In the genomic region with DNA sequence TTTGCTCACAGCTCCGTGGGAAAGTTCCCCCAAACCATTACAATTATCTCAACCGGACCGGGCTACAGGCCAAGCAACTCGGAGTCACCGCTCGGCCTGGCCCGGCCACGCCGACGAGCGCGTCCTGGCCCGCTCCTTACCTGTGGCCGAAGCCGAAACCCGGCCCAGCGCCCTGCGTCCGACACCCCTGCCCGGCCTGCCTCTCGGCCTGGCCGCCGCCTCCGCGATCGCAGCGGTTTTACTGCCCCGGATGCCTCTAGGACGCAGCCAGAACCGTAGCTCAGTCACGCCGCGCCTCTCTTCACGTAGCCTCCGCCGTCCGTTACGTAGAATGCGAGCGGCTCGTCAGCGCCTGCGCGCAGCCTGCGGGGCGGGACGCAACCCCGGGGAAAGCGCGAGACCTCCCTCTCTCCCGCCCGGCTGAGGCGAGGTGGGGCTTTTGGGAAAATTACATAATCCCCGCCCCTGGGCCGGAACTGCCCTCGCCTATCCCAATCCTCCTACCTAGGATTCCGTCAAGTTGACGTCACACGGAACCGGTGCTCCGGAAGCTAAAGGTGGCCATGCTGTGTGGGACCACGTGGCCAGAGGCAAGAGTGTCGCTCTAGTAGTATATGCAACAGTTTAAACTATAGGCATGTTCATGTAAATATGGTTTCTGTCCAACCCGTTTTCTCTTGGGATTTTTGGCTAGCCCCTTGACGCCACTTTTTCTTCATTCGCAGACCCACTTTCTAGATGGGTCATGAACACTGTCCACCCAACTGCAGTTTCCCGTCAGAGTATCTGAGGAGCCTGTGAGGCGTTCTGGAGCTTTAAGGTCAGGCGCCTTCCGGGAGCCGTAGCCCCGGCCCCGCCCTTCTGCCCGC, we compare ENCODE assay signal across 1 cellular context.
TF ChIP-seq lines count a peak whose summit lies in the region.

A gene with protein sequence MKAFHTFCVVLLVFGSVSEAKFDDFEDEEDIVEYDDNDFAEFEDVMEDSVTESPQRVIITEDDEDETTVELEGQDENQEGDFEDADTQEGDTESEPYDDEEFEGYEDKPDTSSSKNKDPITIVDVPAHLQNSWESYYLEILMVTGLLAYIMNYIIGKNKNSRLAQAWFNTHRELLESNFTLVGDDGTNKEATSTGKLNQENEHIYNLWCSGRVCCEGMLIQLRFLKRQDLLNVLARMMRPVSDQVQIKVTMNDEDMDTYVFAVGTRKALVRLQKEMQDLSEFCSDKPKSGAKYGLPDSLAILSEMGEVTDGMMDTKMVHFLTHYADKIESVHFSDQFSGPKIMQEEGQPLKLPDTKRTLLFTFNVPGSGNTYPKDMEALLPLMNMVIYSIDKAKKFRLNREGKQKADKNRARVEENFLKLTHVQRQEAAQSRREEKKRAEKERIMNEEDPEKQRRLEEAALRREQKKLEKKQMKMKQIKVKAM (minus strand): TSS at position 326 of the 869 bp plus-strand sequence. CDS start 7,422 bp downstream, outside the sequence.

TF ChIP-seq in HepG2, 621 proteins besides CTCF, POLR2A, EP300 and RAD21 (continued from another document and continues in another):
- TF ChIP-seq ZBTB8A (CRISPR knock-in tag; IDR thresholded peaks at IDR 0.05; ENCODE audit: borderline replicate concordance, low read depth), result peak; percentile 94; the same call in 1 of the 2 replicates
- peak; percentile 99 for TF ChIP-seq ZNF350 (CRISPR knock-in tag; IDR thresholded peaks at IDR 0.05; ENCODE audit: borderline replicate concordance, low read depth)
- TF ChIP-seq CHD4 (IDR thresholded peaks at IDR 0.05; ENCODE audit: borderline replicate concordance, low read length), result peak; percentile 69; the same call in 1 of the 2 replicates
- TF ChIP-seq TEAD3 (CRISPR knock-in tag; optimal IDR thresholded peaks at IDR 0.05; ENCODE audit: borderline replicate concordance), result peak; percentile 81
- TF ChIP-seq ZNF549 (CRISPR knock-in tag; IDR thresholded peaks at IDR 0.05), result 0 out of 2 replicates have a peak, but pooled peaks have one; percentile 78
- TF ChIP-seq ZNF317 (CRISPR knock-in tag; IDR thresholded peaks at IDR 0.05), result peak; percentile 84
- TF ChIP-seq ELF1 (CRISPR knock-in tag; IDR thresholded peaks at IDR 0.05), result peak; percentile 93
- peak; percentile 71; the same call in 1 of the 2 replicates for TF ChIP-seq KDM5A (IDR thresholded peaks at IDR 0.05; ENCODE audit: borderline replicate concordance, low read length)
- peak; percentile 88 for TF ChIP-seq ZSCAN25 (CRISPR knock-in tag; IDR thresholded peaks at IDR 0.05)
- peak; percentile 96 for TF ChIP-seq TAF1 (CRISPR knock-in tag; IDR thresholded peaks at IDR 0.05)
- TF ChIP-seq MXD4 (CRISPR knock-in tag; IDR thresholded peaks at IDR 0.05), result peak; percentile 100
- TF ChIP-seq MED1 (CRISPR knock-in tag; IDR thresholded peaks at IDR 0.05), result peak; percentile 92
- TF ChIP-seq ZBTB39 (CRISPR knock-in tag; IDR thresholded peaks at IDR 0.05), result no peak
- TF ChIP-seq ZNF572 (CRISPR knock-in tag; IDR thresholded peaks at IDR 0.05), result no peak
- peak; percentile 98 for TF ChIP-seq ZNF574 (CRISPR knock-in tag; IDR thresholded peaks at IDR 0.05)
- TF ChIP-seq MLLT10 (CRISPR knock-in tag; IDR thresholded peaks at IDR 0.05), result no peak
- TF ChIP-seq ZFY (CRISPR knock-in tag; IDR thresholded peaks at IDR 0.05), result peak; percentile 99
- 0 out of 2 replicates have a peak, but pooled peaks have one; percentile 14 for TF ChIP-seq U2AF2 (IDR thresholded peaks at IDR 0.05; ENCODE audit: low read depth, low read length)
- TF ChIP-seq ZFAT (CRISPR knock-in tag; conservative IDR thresholded peaks at IDR 0.05), result peak; percentile 88
- 0 out of 2 replicates have a peak, but pooled peaks have one; percentile 72 for TF ChIP-seq AKAP8 (CRISPR knock-in tag; IDR thresholded peaks at IDR 0.05)
- TF ChIP-seq ZNF557 (CRISPR knock-in tag; IDR thresholded peaks at IDR 0.05), result no peak; the same call in 1 of the 2 replicates
- peak; percentile 71; the same call in 1 of the 2 replicates for TF ChIP-seq ZNF414 (CRISPR knock-in tag; IDR thresholded peaks at IDR 0.05)
- TF ChIP-seq MAFF (IDR thresholded peaks at IDR 0.05; ENCODE audit: low read depth, low read length), result peak; percentile 9; the same call in 1 of the 2 replicates
- TF ChIP-seq ZBTB37 (CRISPR knock-in tag; IDR thresholded peaks at IDR 0.05), result 0 out of 2 replicates have a peak, but pooled peaks have one; percentile 53
- peak; percentile 99 for TF ChIP-seq PHF8 (CRISPR knock-in tag; IDR thresholded peaks at IDR 0.05)
- TF ChIP-seq THAP8 (CRISPR knock-in tag; IDR thresholded peaks at IDR 0.05; ENCODE audit: borderline replicate concordance), result 0 out of 2 replicates have a peak, but pooled peaks have one; percentile 3
- TF ChIP-seq, protein P1, sequence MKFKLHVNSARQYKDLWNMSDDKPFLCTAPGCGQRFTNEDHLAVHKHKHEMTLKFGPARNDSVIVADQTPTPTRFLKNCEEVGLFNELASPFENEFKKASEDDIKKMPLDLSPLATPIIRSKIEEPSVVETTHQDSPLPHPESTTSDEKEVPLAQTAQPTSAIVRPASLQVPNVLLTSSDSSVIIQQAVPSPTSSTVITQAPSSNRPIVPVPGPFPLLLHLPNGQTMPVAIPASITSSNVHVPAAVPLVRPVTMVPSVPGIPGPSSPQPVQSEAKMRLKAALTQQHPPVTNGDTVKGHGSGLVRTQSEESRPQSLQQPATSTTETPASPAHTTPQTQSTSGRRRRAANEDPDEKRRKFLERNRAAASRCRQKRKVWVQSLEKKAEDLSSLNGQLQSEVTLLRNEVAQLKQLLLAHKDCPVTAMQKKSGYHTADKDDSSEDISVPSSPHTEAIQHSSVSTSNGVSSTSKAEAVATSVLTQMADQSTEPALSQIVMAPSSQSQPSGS (CRISPR knock-in tag; IDR thresholded peaks at IDR 0.05), result peak; percentile 99
- no peak for TF ChIP-seq KDM1A (CRISPR knock-in tag; IDR thresholded peaks at IDR 0.05)
- TF ChIP-seq ZNF7 (CRISPR knock-in tag; IDR thresholded peaks at IDR 0.05), result no peak
- TF ChIP-seq NR2F1 (CRISPR knock-in tag; IDR thresholded peaks at IDR 0.05), result peak in 1 of 2 experiments; percentile 70; a peak in 2 of 4 replicates
- TF ChIP-seq ZBTB42 (CRISPR knock-in tag; IDR thresholded peaks at IDR 0.05), result 0 out of 2 replicates have a peak, but pooled peaks have one; percentile 37
- TF ChIP-seq MATR3 (CRISPR knock-in tag; IDR thresholded peaks at IDR 0.05), result 0 out of 2 replicates have a peak, but pooled peaks have one; percentile 68
- peak; percentile 91 for TF ChIP-seq ZBTB38 (CRISPR knock-in tag; IDR thresholded peaks at IDR 0.05)
- TF ChIP-seq TBX3 (IDR thresholded peaks at IDR 0.05; ENCODE audit: borderline replicate concordance), result peak; percentile 66; the same call in 1 of the 2 replicates
- TF ChIP-seq NCOR1 (IDR thresholded peaks at IDR 0.05; ENCODE audit: borderline replicate concordance, low read length), result peak; percentile 75; the same call in 1 of the 2 replicates
- TF ChIP-seq NFKB2 (CRISPR knock-in tag; IDR thresholded peaks at IDR 0.05; ENCODE audit: borderline replicate concordance), result peak; percentile 91; the same call in 1 of the 2 replicates
- TF ChIP-seq ZNF333 (CRISPR knock-in tag; IDR thresholded peaks at IDR 0.05; ENCODE audit: borderline replicate concordance), result peak; percentile 23; the same call in 1 of the 2 replicates
- peak; percentile 91; the same call in 1 of the 2 replicates for TF ChIP-seq ZNF782 (CRISPR knock-in tag; IDR thresholded peaks at IDR 0.05; ENCODE audit: borderline replicate concordance)
- peak; percentile 83 for TF ChIP-seq AGO2 (optimal IDR thresholded peaks at IDR 0.05; ENCODE audit: low read depth, low read length)
- peak; percentile 92 for TF ChIP-seq KDM2A (CRISPR knock-in tag; IDR thresholded peaks at IDR 0.05; ENCODE audit: borderline replicate concordance, low read depth)
- TF ChIP-seq ZIK1 (CRISPR knock-in tag; IDR thresholded peaks at IDR 0.05; ENCODE audit: borderline replicate concordance, low read depth), result peak; percentile 41; the same call in 1 of the 2 replicates
- TF ChIP-seq ZNF501 (CRISPR knock-in tag; IDR thresholded peaks at IDR 0.05), result peak; percentile 76
- peak; percentile 29; the same call in 1 of the 2 replicates for TF ChIP-seq ZNF839 (CRISPR knock-in tag; IDR thresholded peaks at IDR 0.05; ENCODE audit: borderline replicate concordance)
- peak; percentile 71 for TF ChIP-seq ISL2 (CRISPR knock-in tag; IDR thresholded peaks at IDR 0.05)
- peak; percentile 92 for TF ChIP-seq POGK (CRISPR knock-in tag; conservative IDR thresholded peaks at IDR 0.05)
- TF ChIP-seq CEBPG (CRISPR knock-in tag; IDR thresholded peaks at IDR 0.05), result peak; percentile 89
- no peak for TF ChIP-seq NFE2L2 (IDR thresholded peaks at IDR 0.05; ENCODE audit: low read length)
- no peak for TF ChIP-seq JUNB (CRISPR knock-in tag; IDR thresholded peaks at IDR 0.05; ENCODE audit: borderline replicate concordance)
- 0 out of 2 replicates have a peak, but pooled peaks have one; percentile 61 for TF ChIP-seq ARID2 (CRISPR knock-in tag; IDR thresholded peaks at IDR 0.05; ENCODE audit: borderline replicate concordance)
- peak; percentile 57 for TF ChIP-seq ZNF441 (CRISPR knock-in tag; IDR thresholded peaks at IDR 0.05; ENCODE audit: borderline replicate concordance)
